Comparison of ENCODE assay signal across 1 cellular context in genomic region chr11:46127150-46127638, GRCh38.
TF ChIP-seq lines count a peak whose summit lies in the region.

No MANE protein-coding gene starts in this region.

TF ChIP-seq in K562, 482 proteins besides CTCF, POLR2A, EP300 and RAD21 (continued from another document):
- no peak for TF ChIP-seq STAT5B (CRISPR knock-in tag; IDR thresholded peaks at IDR 0.05)
- no peak for TF ChIP-seq NFE2 (IDR thresholded peaks at IDR 0.05; ENCODE audit: low read depth)
- TF ChIP-seq GATAD2A (IDR thresholded peaks at IDR 0.05): no peak; the same call in 1 of the 2 replicates
- TF ChIP-seq ZKSCAN1 (IDR thresholded peaks at IDR 0.05; ENCODE audit: low read depth, low read length): no peak
- no peak for TF ChIP-seq BCLAF1 (IDR thresholded peaks at IDR 0.05; ENCODE audit: borderline replicate concordance in 1 of 2, control insufficient read depth in 1 of 2, low read depth in 2 of 2, low read length in 1 of 2)
- no peak for TF ChIP-seq ZNF778 (CRISPR knock-in tag; IDR thresholded peaks at IDR 0.05)
- no peak for TF ChIP-seq ZNF699 (CRISPR knock-in tag; IDR thresholded peaks at IDR 0.05; ENCODE audit: insufficient replicate concordance)
- TF ChIP-seq ZNF76 (CRISPR knock-in tag; IDR thresholded peaks at IDR 0.05; ENCODE audit: borderline replicate concordance): no peak
- 0 out of 2 replicates have a peak, but pooled peaks have one; percentile 44 for TF ChIP-seq RBFOX2 (IDR thresholded peaks at IDR 0.05; ENCODE audit: low read depth, low read length)
- no peak for TF ChIP-seq ETS2 (tag; IDR thresholded peaks at IDR 0.05; ENCODE audit: borderline replicate concordance, poor library complexity, severe bottlenecking)
- TF ChIP-seq LCOR (CRISPR knock-in tag; IDR thresholded peaks at IDR 0.05): peak; percentile 96
- peak in 1 of 2 experiments; percentile 90; a peak in 2 of 4 replicates for TF ChIP-seq RCOR1 (IDR thresholded peaks at IDR 0.05; ENCODE audit: borderline replicate concordance in 1 of 2, low read depth in 2 of 2, low read length in 2 of 2)
- peak; percentile 43 for TF ChIP-seq KDM5B (IDR thresholded peaks at IDR 0.05; ENCODE audit: insufficient replicate concordance, low read depth, low read length)
- no peak for TF ChIP-seq NELFE (IDR thresholded peaks at IDR 0.05; ENCODE audit: insufficient read depth, insufficient read length)
- TF ChIP-seq ZNF408 (CRISPR knock-in tag; IDR thresholded peaks at IDR 0.05; ENCODE audit: low read depth): no peak
- peak; percentile 83 for TF ChIP-seq SOX6 (IDR thresholded peaks at IDR 0.05)
- no peak for TF ChIP-seq ZNF707 (CRISPR knock-in tag; conservative IDR thresholded peaks at IDR 0.05)
- TF ChIP-seq GABPB1 (CRISPR knock-in tag; IDR thresholded peaks at IDR 0.05): peak; percentile 89
- TF ChIP-seq ZNF436 (CRISPR knock-in tag; IDR thresholded peaks at IDR 0.05): no peak
- TF ChIP-seq THRA (IDR thresholded peaks at IDR 0.05): no peak
- TF ChIP-seq MTA1 (IDR thresholded peaks at IDR 0.05; ENCODE audit: borderline replicate concordance): peak; percentile 57; the same call in 1 of the 2 replicates
- no peak for TF ChIP-seq ZNF395 (CRISPR knock-in tag; IDR thresholded peaks at IDR 0.05)
- peak; percentile 62 for TF ChIP-seq TEAD4 (IDR thresholded peaks at IDR 0.05; ENCODE audit: low read length)
- TF ChIP-seq TEAD4 (CRISPR knock-in tag; IDR thresholded peaks at IDR 0.05; ENCODE audit: borderline replicate concordance): no peak
- TF ChIP-seq ETV5 (CRISPR knock-in tag; IDR thresholded peaks at IDR 0.05; ENCODE audit: low read depth): peak; percentile 96
- no peak for TF ChIP-seq CREBBP (IDR thresholded peaks at IDR 0.05; ENCODE audit: low read depth, low read length)
- no peak for TF ChIP-seq MXD1 (CRISPR knock-in tag; IDR thresholded peaks at IDR 0.05; ENCODE audit: borderline replicate concordance, poor library complexity, severe bottlenecking)
- TF ChIP-seq ATF3 (IDR thresholded peaks at IDR 0.05): peak; percentile 70
- no peak for TF ChIP-seq ATF3 (CRISPR knock-in tag; conservative IDR thresholded peaks at IDR 0.05)
- peak; percentile 80; the same call in 1 of the 2 replicates for TF ChIP-seq EHMT2 (IDR thresholded peaks at IDR 0.05)
- TF ChIP-seq POLR2H (tag; IDR thresholded peaks at IDR 0.05; ENCODE audit: low read depth): peak; percentile 66; the same call in 1 of the 2 replicates
- TF ChIP-seq SRF (CRISPR knock-in tag; IDR thresholded peaks at IDR 0.05): peak in 1 of 2 experiments; percentile 73; a peak in 1 of 4 replicates
- TF ChIP-seq SRSF3 (IDR thresholded peaks at IDR 0.05; ENCODE audit: insufficient read depth, low read length): no peak
- TF ChIP-seq ZNF253 (CRISPR knock-in tag; conservative IDR thresholded peaks at IDR 0.05): no peak
- no peak for TF ChIP-seq BRCA1 (IDR thresholded peaks at IDR 0.05)
- no peak for TF ChIP-seq BRCA1 (CRISPR knock-in tag; IDR thresholded peaks at IDR 0.05)
- no peak for TF ChIP-seq ZKSCAN3 (CRISPR knock-in tag; IDR thresholded peaks at IDR 0.05)
- TF ChIP-seq PURB (CRISPR knock-in tag; IDR thresholded peaks at IDR 0.05; ENCODE audit: low read depth): no peak
- TF ChIP-seq ZNF561 (CRISPR knock-in tag; conservative IDR thresholded peaks at IDR 0.05): no peak
- TF ChIP-seq RBM25 (IDR thresholded peaks at IDR 0.05; ENCODE audit: low read depth, low read length, severe bottlenecking): peak; percentile 74
- TF ChIP-seq GABPA (tag; conservative IDR thresholded peaks at IDR 0.05; ENCODE audit: low read depth): peak; percentile 86
- no peak for TF ChIP-seq NR1H2 (CRISPR knock-in tag; IDR thresholded peaks at IDR 0.05)
- TF ChIP-seq PHF8 (IDR thresholded peaks at IDR 0.05; ENCODE audit: borderline replicate concordance, low read length): peak; percentile 28; the same call in 1 of the 2 replicates
- TF ChIP-seq COPS2 (conservative IDR thresholded peaks at IDR 0.05): no peak
- TF ChIP-seq NR2C2 (CRISPR knock-in tag; IDR thresholded peaks at IDR 0.05): no peak
- TF ChIP-seq NR2C2 (tag; IDR thresholded peaks at IDR 0.05): peak; percentile 48
- peak; percentile 68 for TF ChIP-seq FOSL1 (tag; conservative IDR thresholded peaks at IDR 0.05)
